Comparison of ENCODE assay signal across 13 cellular contexts in the genomic region with DNA sequence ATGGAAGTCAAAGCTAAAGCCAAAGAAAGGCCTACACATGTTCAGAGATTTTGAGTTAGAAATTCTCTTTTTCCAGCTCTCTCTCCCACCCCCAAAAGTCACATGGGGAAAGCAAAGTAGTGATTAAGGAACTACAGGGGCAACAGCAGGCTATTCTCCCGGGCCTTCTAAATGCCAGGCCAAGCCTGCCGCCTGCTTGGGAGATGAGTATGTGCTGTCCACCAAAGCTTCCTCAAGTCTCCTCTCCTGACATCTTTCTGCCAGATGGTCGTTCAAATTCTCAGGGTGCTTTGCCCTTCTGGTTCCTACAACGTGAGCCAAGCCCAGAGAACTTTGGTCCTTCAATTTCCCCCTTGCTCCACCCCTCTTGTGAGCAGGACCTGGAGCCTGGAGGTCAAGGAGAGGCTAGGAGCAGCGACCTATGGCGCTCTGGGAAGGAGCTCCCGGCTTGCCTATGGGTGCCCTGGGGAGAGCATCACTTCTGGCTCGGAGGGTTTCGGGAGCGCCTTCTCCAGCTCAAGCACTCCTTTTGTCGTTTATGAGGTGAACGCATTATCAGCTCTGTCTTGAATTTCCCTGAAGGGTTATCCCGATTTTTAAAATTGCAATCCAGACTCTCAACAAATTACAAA. TPM values are rescaled to one million over a fixed set of nuclear protein-coding genes. Genes with fewer than 3 reads are reported as not detected.
"Had no signal": no experiment of that assay in that cellular context is flagged by ENCODE, and none has a peak within 500 bp of the region (broad histone marks: within the 10 kb centered on the region; RNA-seq: fewer than 3 reads in every experiment).

No MANE protein-coding gene starts in this region.

- H3K27me3 ChIP-seq: ascending aorta, testis had no signal

- H3K4me1 ChIP-seq: ascending aorta had no signal

- H3K27ac Mint-ChIP-seq: activated CD4-positive, alpha-beta memory T cell treated with anti-CD3 and anti-CD28 coated beads, Interleukin-2, amount 10 ng/mL, durations not matched to agents 7 days and 5 days; activated CD4-positive, alpha-beta T cell treated with anti-CD3 and anti-CD28 coated beads for 36 hours; activated naive CD8-positive, alpha-beta T cell treated with anti-CD3 and anti-CD28 coated beads, Interleukin-2, amount 10 ng/mL, durations not matched to agents 7 days and 5 days; natural killer cell treated with Interleukin-12 subunit alpha and Interleukin-12 subunit beta and Interleukin-15 and Interleukin-18, amount 100 ng/mL, for 72 hours; stimulated activated naive CD8-positive, alpha-beta T cell treated with anti-CD3 and anti-CD28 coated beads, Interleukin-15, Interleukin-2, amounts not matched to agents 100 ng/mL and 50 ng/mL, for 24 hours had no signal

- DNase-seq: activated CD4-positive, alpha-beta memory T cell treated with anti-CD3 and anti-CD28 coated beads, Interleukin-2, amount 10 ng/mL, durations not matched to agents 7 days and 5 days; activated CD4-positive, alpha-beta T cell treated with anti-CD3 and anti-CD28 coated beads for 36 hours; activated CD8-positive, alpha-beta memory T cell treated with anti-CD3 and anti-CD28 coated beads, Interleukin-2, amount 50 U/mL, for 48 hours; mammary epithelial cell; stimulated activated CD4-positive, alpha-beta T cell treated with anti-CD3 and anti-CD28 coated beads, Interleukin-4, amount 100 ng/mL, for 1 hour; stimulated activated CD8-positive, alpha-beta memory T cell treated with anti-CD3 and anti-CD28 coated beads, Interleukin-4, amount 100 ng/mL, for 48 hours; testis had no signal

- H3K4me3 Mint-ChIP-seq: activated CD4-positive, alpha-beta memory T cell treated with anti-CD3 and anti-CD28 coated beads, Interleukin-2, amount 10 ng/mL, durations not matched to agents 7 days and 5 days; activated CD4-positive, alpha-beta T cell treated with anti-CD3 and anti-CD28 coated beads for 36 hours; activated naive CD8-positive, alpha-beta T cell treated with anti-CD3 and anti-CD28 coated beads, Interleukin-2, amount 10 ng/mL, durations not matched to agents 7 days and 5 days; natural killer cell treated with Interleukin-12 subunit alpha and Interleukin-12 subunit beta and Interleukin-15 and Interleukin-18, amount 100 ng/mL, for 72 hours; stimulated activated naive CD8-positive, alpha-beta T cell treated with anti-CD3 and anti-CD28 coated beads, Interleukin-15, Interleukin-2, amounts not matched to agents 100 ng/mL and 50 ng/mL, for 24 hours had no signal

- H3K27ac ChIP-seq: testis, VCaP had no signal

- H3K9me3 ChIP-seq: ascending aorta, testis had no signal

- H3K9me3 Mint-ChIP-seq: activated CD4-positive, alpha-beta memory T cell treated with anti-CD3 and anti-CD28 coated beads, Interleukin-2, amount 10 ng/mL, durations not matched to agents 7 days and 5 days; activated naive CD8-positive, alpha-beta T cell treated with anti-CD3 and anti-CD28 coated beads, Interleukin-2, amount 10 ng/mL, durations not matched to agents 7 days and 5 days; natural killer cell treated with Interleukin-12 subunit alpha and Interleukin-12 subunit beta and Interleukin-15 and Interleukin-18, amount 100 ng/mL, for 72 hours; stimulated activated naive CD8-positive, alpha-beta T cell treated with anti-CD3 and anti-CD28 coated beads, Interleukin-15, Interleukin-2, amounts not matched to agents 100 ng/mL and 50 ng/mL, for 24 hours had no signal

- ATAC-seq: activated CD4-positive, alpha-beta T cell treated with anti-CD3 and anti-CD28 coated beads for 36 hours; left lobe of liver; natural killer cell treated with Interleukin-12 subunit alpha and Interleukin-12 subunit beta and Interleukin-15 and Interleukin-18, amount 100 ng/mL, for 72 hours had no signal

- H3K36me3 Mint-ChIP-seq: activated naive CD8-positive, alpha-beta T cell treated with anti-CD3 and anti-CD28 coated beads, Interleukin-2, amount 10 ng/mL, durations not matched to agents 7 days and 5 days; natural killer cell treated with Interleukin-12 subunit alpha and Interleukin-12 subunit beta and Interleukin-15 and Interleukin-18, amount 100 ng/mL, for 72 hours had no signal

- H3K36me3 ChIP-seq: ascending aorta had no signal

- H3K4me3 ChIP-seq: ascending aorta, testis had no signal

RNA-seq across cellular contexts. Expression of a gene that starts 4.4 kb away (rescaled TPM):
- total RNA-seq: activated CD4-positive, alpha-beta memory T cell treated with anti-CD3 and anti-CD28 coated beads, Interleukin-2, amount 10 ng/mL, durations not matched to agents 7 days and 5 days; activated CD4-positive, alpha-beta T cell treated with anti-CD3 and anti-CD28 coated beads for 36 hours; activated naive CD8-positive, alpha-beta T cell treated with anti-CD3 and anti-CD28 coated beads, Interleukin-2, amount 10 ng/mL, durations not matched to agents 7 days and 5 days; natural killer cell treated with Interleukin-12 subunit alpha and Interleukin-12 subunit beta and Interleukin-15 and Interleukin-18, amount 100 ng/mL, for 72 hours had no signal
